17 cellular contexts compared by ENCODE assay signal in the genomic region with DNA sequence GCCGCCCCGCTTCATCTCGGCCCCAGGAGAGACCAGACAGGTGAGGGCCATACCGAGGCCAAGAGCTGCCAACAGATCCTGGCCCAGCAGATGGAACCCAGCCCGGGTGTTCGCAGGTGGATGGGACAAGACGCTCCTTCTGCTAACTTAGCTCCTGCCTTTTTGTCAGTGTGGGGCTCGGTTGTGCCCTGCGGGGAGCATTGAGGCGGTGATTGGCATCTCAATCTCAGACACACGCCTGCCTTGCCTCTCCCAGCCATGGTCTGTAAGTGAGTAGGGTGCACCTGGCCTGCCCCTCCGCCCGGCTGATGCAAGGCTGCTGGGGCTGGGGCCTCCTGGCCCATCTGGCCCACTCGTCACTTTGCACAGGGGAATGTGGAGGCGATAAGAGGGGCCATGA.
DNase-seq lines count a peak whose midpoint lies in the region; ATAC-seq and TF ChIP-seq lines count a peak whose summit lies in the region.
"Had no signal": no experiment of that assay in that cellular context is flagged by ENCODE, and none has a peak within 500 bp of the region (broad histone marks: within the 10 kb centered on the region; RNA-seq: fewer than 3 reads in every experiment).

No MANE protein-coding gene starts in this region.

- H3K79me1 ChIP-seq in trophoblast cell (ENCODE audit: low read length), result no peaks in the 10 kb centered on the region

- ATAC-seq in GM19452 (IDR thresholded peaks at IDR 0.05; ENCODE audit: unreplicated experiment), result no peak
- no peak for ATAC-seq in CD4-positive, alpha-beta T cell (ENCODE audit: poor library complexity)
- ATAC-seq: CD8-positive, alpha-beta T cell had no signal

- peaks cover 0 to 33% (median 19%) of the 10 kb centered on the region in 10 experiments; a peak in 17 of 20 replicates for H3K4me1 ChIP-seq in BLaER1 treated with 17β-estradiol and CSF1 and Interleukin-3, amounts not matched to agents 10 nM and 100 nM
- H3K4me1 ChIP-seq in trophoblast cell (ENCODE audit: control insufficient read depth in 1 of 2, insufficient read depth in 2 of 2, low read length in 2 of 2), result peaks cover 0 to 5% of the 10 kb centered on the region in 2 experiments

- no peak overlapping the region for H2AFZ ChIP-seq in trophoblast cell (ENCODE audit: insufficient read depth, low read length, poor library complexity)

- no peak overlapping the region for H2BK5ac ChIP-seq in trophoblast cell (ENCODE audit: low read depth, low read length, poor library complexity)

- H3K9me3 Mint-ChIP-seq in chondrocyte (ENCODE audit: low read depth), result peaks cover 4% of the 10 kb centered on the region
- no peaks in the 10 kb centered on the region for H3K9me3 Mint-ChIP-seq in CD4-positive, alpha-beta T cell
- H3K9me3 Mint-ChIP-seq: CD8-positive, alpha-beta T cell had no signal

- no peak overlapping the region for H3K4me3 ChIP-seq in BLaER1 treated with 17β-estradiol and CSF1 and Interleukin-3, amounts not matched to agents 10 nM and 100 nM
- H3K4me3 ChIP-seq in trophoblast cell (ENCODE audit: low read depth, low read length), result peak overlapping the region; percentile 42

- no peak overlapping the region for H3K23ac ChIP-seq in trophoblast cell (ENCODE audit: low read length)

- peak overlapping the region in 7 of 11 experiments; percentile 18 to 55 (median 41); a peak in 12 of 22 replicates for H3K4me2 ChIP-seq in BLaER1 treated with 17β-estradiol and CSF1 and Interleukin-3, amounts not matched to agents 10 nM and 100 nM
- no peak overlapping the region for H3K4me2 ChIP-seq in trophoblast cell (ENCODE audit: low read length)

- H3K27me3 Mint-ChIP-seq in chondrocyte (ENCODE audit: low read depth), result no peaks in the 10 kb centered on the region
- no peaks in the 10 kb centered on the region for H3K27me3 Mint-ChIP-seq in CD4-positive, alpha-beta T cell

- H3K18ac ChIP-seq in trophoblast cell (ENCODE audit: low read length), result no peak overlapping the region

- peaks cover 4% of the 10 kb centered on the region for H3K4me1 Mint-ChIP-seq in chondrocyte (ENCODE audit: low read depth)
- no peaks in the 10 kb centered on the region for H3K4me1 Mint-ChIP-seq in CD4-positive, alpha-beta T cell (ENCODE audit: low read depth)

- H3K9me3 ChIP-seq in BLaER1 treated with 17β-estradiol and CSF1 and Interleukin-3, amounts not matched to agents 10 nM and 100 nM (replicated peaks in 1 of 11), result no peaks in the 10 kb centered on the region
- no peaks in the 10 kb centered on the region for H3K9me3 ChIP-seq in trophoblast cell (ENCODE audit: insufficient read depth, low read depth, low read length)
- no peaks in the 10 kb centered on the region for H3K9me3 ChIP-seq in CD4-positive, alpha-beta T cell (ENCODE audit: control insufficient read depth, low read length)

- CTCF ChIA-PET in CD4-positive, alpha-beta T cell (lab: Charles Lee), result no interaction called here

- no peak overlapping the region for H3K4ac ChIP-seq in trophoblast cell (ENCODE audit: low read depth, low read length)

- no peak overlapping the region; a peak in 2 of 22 replicates for H3K9ac ChIP-seq in BLaER1 treated with 17β-estradiol and CSF1 and Interleukin-3, amounts not matched to agents 10 nM and 100 nM
- no peak overlapping the region for H3K9ac ChIP-seq in trophoblast cell (ENCODE audit: low read length)

- H3K27ac Mint-ChIP-seq in chondrocyte (ENCODE audit: unreplicated experiment), result no peak overlapping the region
- H3K27ac Mint-ChIP-seq in CD4-positive, alpha-beta T cell, result no peak overlapping the region
- H3K27ac Mint-ChIP-seq: CD8-positive, alpha-beta T cell had no signal

- H3K36me3 Mint-ChIP-seq in chondrocyte (ENCODE audit: low read depth), result peaks cover 9% of the 10 kb centered on the region
- H3K36me3 Mint-ChIP-seq in CD4-positive, alpha-beta T cell (ENCODE audit: low read depth), result peaks cover 38% of the 10 kb centered on the region

- H4K91ac ChIP-seq in trophoblast cell (ENCODE audit: low read depth, low read length), result no peak overlapping the region

- H2AK5ac ChIP-seq in trophoblast cell (ENCODE audit: low read length), result no peak overlapping the region

- no peak overlapping the region for H4K12ac ChIP-seq in trophoblast cell (ENCODE audit: low read depth, low read length)

- intact Hi-C loops in CD4-positive, alpha-beta T cell (cut with DNase I, micrococcal nuclease), result no loop called here

- POLR2A ChIA-PET in CD4-positive, alpha-beta T cell (lab: Charles Lee), result no interaction called here

- peaks cover 0 to 56% (median 17%) of the 10 kb centered on the region in 11 experiments; a peak in 11 of 22 replicates for H3K36me3 ChIP-seq in BLaER1 treated with 17β-estradiol and CSF1 and Interleukin-3, amounts not matched to agents 10 nM and 100 nM
- no peaks in the 10 kb centered on the region for H3K36me3 ChIP-seq in trophoblast cell (ENCODE audit: control insufficient read depth in 1 of 2, insufficient read depth in 2 of 2, low read length in 2 of 2)

- no CpG with 5 or more reads among the region's 15 CpGs for WGBS in trophoblast cell (ENCODE audit: extremely low coverage, insufficient coverage, insufficient read length)

- no peak overlapping the region for H3K4me3 Mint-ChIP-seq in chondrocyte (ENCODE audit: unreplicated experiment)
- H3K4me3 Mint-ChIP-seq in CD4-positive, alpha-beta T cell, result no peak overlapping the region
- H3K4me3 Mint-ChIP-seq: CD8-positive, alpha-beta T cell had no signal

- no peak overlapping the region for H4K8ac ChIP-seq in trophoblast cell (ENCODE audit: low read depth, low read length)

- H3K27me3 ChIP-seq in BLaER1 treated with 17β-estradiol and CSF1 and Interleukin-3, amounts not matched to agents 10 nM and 100 nM, result no peaks in the 10 kb centered on the region
- H3K27me3 ChIP-seq in trophoblast cell (ENCODE audit: insufficient read depth, low read length), result no peaks in the 10 kb centered on the region
- H3K27me3 ChIP-seq in CD4-positive, alpha-beta T cell (ENCODE audit: control insufficient read depth, insufficient read depth, low read length), result no peaks in the 10 kb centered on the region

- no peak overlapping the region for H3K27ac ChIP-seq in BLaER1 treated with 17β-estradiol and CSF1 and Interleukin-3, amounts not matched to agents 10 nM and 100 nM
- no peak overlapping the region for H3K27ac ChIP-seq in trophoblast cell (ENCODE audit: low read depth, low read length)
- no peak overlapping the region for H3K27ac ChIP-seq in CD4-positive, alpha-beta T cell (ENCODE audit: low read depth, low read length)
- H3K27ac ChIP-seq: C4-2B, HL-60 had no signal

- TF ChIP-seq CTCF in chondrocyte (IDR thresholded peaks at IDR 0.05), result no peak
- no peak for TF ChIP-seq CTCF in CD4-positive, alpha-beta T cell (IDR thresholded peaks at IDR 0.05)

- H2BK12ac ChIP-seq in trophoblast cell (ENCODE audit: low read length), result no peak overlapping the region

- H4K20me1 ChIP-seq in BLaER1 treated with 17β-estradiol and CSF1 and Interleukin-3, amounts not matched to agents 10 nM and 100 nM, result peaks cover 0 to 37% (median 10%) of the 10 kb centered on the region in 11 experiments; a peak in 10 of 22 replicates

- H3K79me2 ChIP-seq in trophoblast cell (ENCODE audit: control insufficient read depth, insufficient read depth, low read length, poor library complexity), result no peaks in the 10 kb centered on the region

- H2BK120ac ChIP-seq in trophoblast cell (ENCODE audit: insufficient read depth, low read length, poor library complexity), result no peak overlapping the region

- H3K14ac ChIP-seq in trophoblast cell (ENCODE audit: low read length), result no peak overlapping the region

- DNase-seq in NCI-H2171 (lab: John Stamatoyannopoulos, UW) (peak; percentile 58), chondrocyte (ENCODE audit: low spot score) (peak; percentile 81), trophoblast cell (no peak), amygdala (lab: John Stamatoyannopoulos, UW) (no peak), RPMI8226 (no peak)
- no peak for DNase-seq in CD4-positive, alpha-beta T cell
- DNase-seq: ACHN; CD8-positive, alpha-beta T cell; COR-L47; DMS153; DMS79 treated with DMSO at 0.1 percent for 48 hours; EL; GDM1 had no signal

Comparison
In these comparisons a context has a peak if more than half of its experiments do, and no peak if none do; other contexts are left out.
1. DNase-seq: peak in NCI-H2171 (single experiment) and chondrocyte (single experiment); none in trophoblast cell (0 of 2), amygdala (0 of 56), RPMI8226 (single experiment) and CD4-positive, alpha-beta T cell (0 of 10).